Comparison of ENCODE assay signal across 31 cellular contexts in genomic region chr1:226600254-226600653, GRCh38. TPM values are rescaled to one million over a fixed set of nuclear protein-coding genes. Genes with fewer than 3 reads are reported as not detected.
"Had no signal": no experiment of that assay in that cellular context is flagged by ENCODE, and none has a peak within 500 bp of the region (broad histone marks: within the 10 kb centered on the region; RNA-seq: fewer than 3 reads in every experiment).

No MANE protein-coding gene starts in this region.

- H3K4me2 ChIP-seq: smooth muscle cell had no signal

- H3K4me3 ChIP-seq: esophagus squamous epithelium, heart right ventricle, lung, mucosa of descending colon, pancreas, psoas muscle, smooth muscle cell, stomach, thyroid gland, upper lobe of left lung had no signal

- DNase-seq: activated CD4-positive, alpha-beta T cell treated with anti-CD3 and anti-CD28 coated beads for 4 hours; activated CD4-positive, alpha-beta T cell treated with anti-CD3 and anti-CD28 coated beads, Interleukin-2, amount 50 U/mL, for 4 hours; activated gamma-delta T cell; activated naive CD4-positive, alpha-beta T cell treated with anti-CD3 and anti-CD28 coated beads, Interleukin-2, amount 10 ng/mL, durations not matched to agents 7 days and 5 days; activated naive CD8-positive, alpha-beta T cell treated with anti-CD3 and anti-CD28 coated beads, Interleukin-2, amount 10 ng/mL, durations not matched to agents 7 days and 5 days; activated T-cell treated with anti-CD3 and anti-CD28 coated beads for 4 hours; brain microvascular endothelial cell; caudate nucleus; effector CD8-positive, alpha-beta T cell; esophagus squamous epithelium; foreskin melanocyte; heart right ventricle; kidney glomerular epithelial cell; mucosa of descending colon; nephron progenitor cell; pancreas; psoas muscle; stimulated activated CD4-positive, alpha-beta T cell treated with anti-CD3 and anti-CD28 coated beads, Interleukin-15, amount 100 ng/mL, for 24 hours; stimulated activated CD4-positive, alpha-beta T cell treated with anti-CD3 and anti-CD28 coated beads, Interleukin-2, amount 100 ng/mL, for 24 hours; stimulated activated naive B cell treated with anti-CD40 and anti-IgM and Interleukin-4, amounts not matched to agents 10 μg/mL and 1 μg/mL and 100 μg/mL, for 72 hours; stomach; T-helper 9 cell; thyroid gland; upper lobe of left lung had no signal

- H3K36me3 ChIP-seq: brain microvascular endothelial cell, esophagus squamous epithelium, heart right ventricle, pancreas, stomach, thyroid gland, upper lobe of left lung had no signal

- H3K27ac ChIP-seq: brain microvascular endothelial cell, epithelial cell of prostate, esophagus squamous epithelium, heart right ventricle, pancreas, psoas muscle, stomach, thyroid gland, upper lobe of left lung, VCaP had no signal

- H3K27me3 ChIP-seq: esophagus squamous epithelium, heart right ventricle, pancreas, stomach, thyroid gland, upper lobe of left lung had no signal

- H3K4me1 ChIP-seq: pancreas, psoas muscle had no signal

- ATAC-seq: heart right ventricle; left lobe of liver; mucosa of descending colon; pancreas; psoas muscle; stimulated activated naive B cell treated with anti-CD40 and anti-IgM and Interleukin-4, amounts not matched to agents 10 μg/mL and 1 μg/mL and 100 μg/mL, for 72 hours had no signal

- H3K9me3 ChIP-seq: esophagus squamous epithelium, mucosa of descending colon, pancreas, psoas muscle, thyroid gland had no signal

RNA-seq across cellular contexts. Expression of gene STUM, which starts 51.7 kb away (rescaled TPM):
- total RNA-seq: activated naive CD8-positive, alpha-beta T cell treated with anti-CD3 and anti-CD28 coated beads, Interleukin-2, amount 10 ng/mL, durations not matched to agents 7 days and 5 days; astrocyte; T-helper 1 cell treated with Interleukin-12 subunit alpha and Interleukin-12 subunit beta and Interleukin-4 antibody, amounts not matched to agents 30 ng/mL and 1 ng/mL, for 36 hours had no signal
